In genomic region chr1:192629602-192630001, GRCh38 we compare ENCODE assay signal across 16 cellular contexts. TPM values are rescaled to one million over a fixed set of nuclear protein-coding genes. Genes with fewer than 3 reads are reported as not detected.
"Had no signal": no experiment of that assay in that cellular context is flagged by ENCODE, and none has a peak within 500 bp of the region (broad histone marks: within the 10 kb centered on the region; RNA-seq: fewer than 3 reads in every experiment).

No MANE protein-coding gene starts in this region.

- H3K4me3 ChIP-seq: gastroesophageal sphincter, tibial nerve, uterus had no signal

- H3K36me3 ChIP-seq: gastroesophageal sphincter, neutrophil, tibial nerve, uterus had no signal

- H3K9ac ChIP-seq: parathyroid adenoma had no signal

- H3K4me1 ChIP-seq: gastroesophageal sphincter, parathyroid adenoma, tibial nerve, uterus had no signal

- H3K79me2 ChIP-seq: parathyroid adenoma had no signal

- H3K27me3 ChIP-seq: gastroesophageal sphincter, neutrophil, tibial nerve, uterus had no signal

- H3K27ac ChIP-seq: gastroesophageal sphincter, neutrophil, parathyroid adenoma, tibial nerve, uterus had no signal

- H2AFZ ChIP-seq: parathyroid adenoma had no signal

- DNase-seq: activated CD4-positive, CD25-positive, alpha-beta regulatory T cell treated with anti-CD3 and anti-CD28 coated beads, Interleukin-2, amount 50 U/mL, for 72 hours; activated naive CD4-positive, alpha-beta T cell treated with Interleukin-2 at 50 U/mL for 16 hours; activated T-cell treated with anti-CD3 and anti-CD28 coated beads for 4 hours; aorta; endodermal cell; mesenchymal stem cell; natural killer cell; uterus had no signal

- ATAC-seq: activated T-helper 17 cell treated with anti-CD3 and anti-CD28 coated beads, Interleukin-2, amount 50 U/mL, for 72 hours; gastroesophageal sphincter; natural killer cell; stimulated activated effector memory CD8-positive, alpha-beta T cell treated with anti-CD3 and anti-CD28 coated beads, Interleukin-12 subunit alpha, Interleukin-12 subunit beta, amount 100 ng/mL, for 72 hours had no signal

- H3K9me3 ChIP-seq: gastroesophageal sphincter, neutrophil, tibial nerve, uterus had no signal

RNA-seq across cellular contexts. Expression of gene RGS13, which starts 6.3 kb away (rescaled TPM):
- total RNA-seq: cerebellum, endodermal cell, epithelial cell of proximal tubule had no signal

RNA-seq across cellular contexts. Expression of gene RGS1, which starts 54.0 kb away (rescaled TPM):
- total RNA-seq: endodermal cell, epithelial cell of proximal tubule had no signal
